Comparison of ENCODE assay signal across 8 cellular contexts in the genomic region with DNA sequence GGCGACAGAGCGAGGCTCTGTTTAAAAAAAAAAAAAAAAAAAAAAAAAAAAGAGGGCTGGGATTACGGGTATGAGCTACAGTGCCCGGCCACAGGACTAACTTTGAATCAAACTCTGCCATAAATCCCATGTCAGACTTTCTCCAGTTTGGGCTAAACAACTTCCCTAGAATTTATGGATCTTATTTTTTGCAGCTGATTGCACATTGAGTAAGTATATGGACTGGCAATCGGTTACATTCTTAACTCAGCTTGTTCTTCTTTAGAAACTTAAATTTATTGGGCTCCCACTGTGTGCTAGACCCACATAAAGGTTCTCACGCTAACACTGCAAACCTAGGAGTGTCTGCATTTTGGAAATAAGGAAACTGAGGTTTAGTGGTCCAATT. TPM values are rescaled to one million over a fixed set of nuclear protein-coding genes. Genes with fewer than 3 reads are reported as not detected.
DNase-seq lines count a peak whose midpoint lies in the region; ATAC-seq, FAIRE-seq and TF ChIP-seq lines count a peak whose summit lies in the region.

No MANE protein-coding gene starts in this region.

- peaks cover 12% of the 10 kb centered on the region for H3K4me1 ChIP-seq in A549
- peaks cover 14% of the 10 kb centered on the region for H3K4me1 ChIP-seq in muscle layer of colon (ENCODE audit: insufficient read depth, low read length)

- no peaks in the 10 kb centered on the region for H3K27me3 ChIP-seq in muscle layer of colon (ENCODE audit: control insufficient read depth in 1 of 2, insufficient read depth in 2 of 2, low read length in 2 of 2)

- peak overlapping the region; percentile 78 for H3K4me2 ChIP-seq in A549

- peak overlapping the region; percentile 95 for H3K9ac ChIP-seq in muscle layer of colon (ENCODE audit: low read length)

- POLR2A ChIA-PET in A549 (lab: Yijun Ruan, JAX) = interaction anchor here (0.6 to 2.1 kb wide), 5 partner anchors 10 to 155 kb away, joined by 3 to 10 read pairs (median 4); no protein-coding TSS in a partner anchor

- no peak for TF ChIP-seq RAD21 in A549 (conservative IDR thresholded peaks at IDR 0.05 in 1 of 2, IDR thresholded peaks at IDR 0.05 in 1 of 2)

- no peak for FAIRE-seq in A549 (lab: Jason Lieb, UNC)

- no peaks in the 10 kb centered on the region for H3K9me3 ChIP-seq in A549
- no peaks in the 10 kb centered on the region for H3K9me3 ChIP-seq in muscle layer of colon (ENCODE audit: low read length)

- no peak for ATAC-seq in A549
- ATAC-seq in HG03565 (IDR thresholded peaks at IDR 0.05; ENCODE audit: unreplicated experiment) = no peak

- TF ChIP-seq CTCF in A549 (IDR thresholded peaks at IDR 0.05) = no peak

- CTCF ChIA-PET in A549 (lab: Yijun Ruan, JAX) = interaction anchor here (0.9 to 3.9 kb wide), 9 partner anchors 11 to 134 kb away, joined by 3 to 47 read pairs (median 4); partner anchors contain the start of gene CES3

- H3K27ac ChIP-seq in A549 (peak overlapping the region; percentile 72 to 93), caudate nucleus (ENCODE audit: low read depth, low read length) (peak overlapping the region; percentile 98), muscle layer of colon (ENCODE audit: low read depth, low read length) (peak overlapping the region; percentile 98)

- DNase-seq in A549 (ENCODE audit: low read depth in 1 of 2, low spot score in 1 of 2) = no peak
- DNase-seq in HT-29 (ENCODE audit: low spot score) = peak; percentile 15
- DNase-seq in caudate nucleus (lab: John Stamatoyannopoulos, UW) = no peak
- DNase-seq in NCI-H1417 treated with DMSO at 0.1 percent for 48 hours (lab: John Stamatoyannopoulos, UW) = no peak
- DNase-seq in OCI-M2 (lab: John Stamatoyannopoulos, UW; ENCODE audit: unreplicated experiment) = no peak
- no peak for DNase-seq in MV-4-11 (lab: John Stamatoyannopoulos, UW)

- no peak for TF ChIP-seq POLR2A in A549 (IDR thresholded peaks at IDR 0.05; ENCODE audit: low read length)

- peak overlapping the region; percentile 95 for H3K4me3 ChIP-seq in A549
- H3K4me3 ChIP-seq in muscle layer of colon (ENCODE audit: low read depth in 1 of 2, low read length in 2 of 2) = peak overlapping the region; percentile 52 to 80

- 81% methylated on average over 6 of the region's 6 CpGs for WGBS in A549 (ENCODE audit: missing lambda C conversion rate)

- H3K36me3 ChIP-seq in muscle layer of colon (ENCODE audit: insufficient read depth, low read length) = no peaks in the 10 kb centered on the region

- TF ChIP-seq EP300 in A549 (IDR thresholded peaks at IDR 0.05) = no peak

TF ChIP-seq in A549, 52 proteins besides CTCF, POLR2A, EP300 and RAD21:
- TF ChIP-seq NR3C1 (IDR thresholded peaks at IDR 0.05) (no peak), RNF2 (IDR thresholded peaks at IDR 0.05; ENCODE audit: borderline replicate concordance, low read depth) (no peak)

RNA-seq across cellular contexts. Expression of gene CBFB, which starts 0.8 kb away (rescaled TPM):
- polyA plus RNA-seq in A549 (2011; rRNA removed) (35.9 and 61.3 TPM in 2 replicates), A549 (2017; fragmentation: RNase III; extraction: RNeasy Plus Mini Kit Qiagen cat#74134 plus additional on column Dnase treatment) (26.0 to 29.3 TPM (median 27.7 TPM) in 3 replicates)
- 19.1 and 22.6 TPM in 2 replicates for polyA plus RNA-seq in A549 (2012; cell fraction: cytosol; rRNA removed)
- 9.7 and 17.8 TPM in 2 replicates for polyA plus RNA-seq in A549 (2012; cell fraction: nucleus; rRNA removed)
- 24.8 and 32.0 TPM in 2 replicates for polyA minus RNA-seq in A549 (2011; rRNA and poly(A)+ RNA removed)
- total RNA-seq in HT-29 (2014; rRNA removed; shearing (Covaris generic)) = 98.9 and 115 TPM in 2 replicates

RNA-seq across cellular contexts. Expression of gene CES4A, which starts 39.8 kb away (rescaled TPM):
- polyA plus RNA-seq in A549 (2011; rRNA removed) = 3.5 and 4.4 TPM in 2 replicates
- 2.0 and 2.9 TPM in 2 replicates for polyA plus RNA-seq in A549 (2012; cell fraction: cytosol; rRNA removed)
- 14.4 and 20.2 TPM in 2 replicates for polyA plus RNA-seq in A549 (2012; cell fraction: nucleus; rRNA removed)
- 2.5 to 3.5 TPM (median 2.8 TPM) in 3 replicates for polyA plus RNA-seq in A549 (2017; fragmentation: RNase III; extraction: RNeasy Plus Mini Kit Qiagen cat#74134 plus additional on column Dnase treatment)
- polyA minus RNA-seq in A549 (2011; rRNA and poly(A)+ RNA removed) = 3.6 TPM in 2 replicates
- 3.0 and 5.5 TPM in 2 replicates for total RNA-seq in HT-29 (2014; rRNA removed; shearing (Covaris generic))
